24 cellular contexts compared by ENCODE assay signal in genomic region chr4:152806492-152807125, GRCh38. TPM values are rescaled to one million over a fixed set of nuclear protein-coding genes. Genes with fewer than 3 reads are reported as not detected.
A peak's percentile ranks its signal among the peaks of the same experiment; 100 is the strongest.
DNase-seq lines count a peak whose midpoint lies in the region; ATAC-seq, FAIRE-seq and TF ChIP-seq lines count a peak whose summit lies in the region.
"Had no signal": no experiment of that assay in that cellular context is flagged by ENCODE, and none has a peak within 500 bp of the region (broad histone marks: within the 10 kb centered on the region; RNA-seq: fewer than 3 reads in every experiment).

No MANE protein-coding gene starts in this region.

- H3K9me1 ChIP-seq in keratinocyte (ENCODE audit: control insufficient read depth, extremely low read depth, insufficient read depth, low read length), result no peaks in the 10 kb centered on the region

- H3K27ac ChIP-seq in keratinocyte (ENCODE audit: control insufficient read depth, insufficient read depth, low read length), result no peak overlapping the region
- H3K27ac ChIP-seq: foreskin keratinocyte, neural progenitor cell, psoas muscle, SJCRH30, vagina had no signal

- H3K36me3 Mint-ChIP-seq in activated naive CD4-positive, alpha-beta T cell treated with anti-CD3 and anti-CD28 coated beads, Interleukin-2, amount 50 U/mL, for 72 hours, result peaks cover 5 to 28% of the 10 kb centered on the region in 2 donors
- peaks cover 22% of the 10 kb centered on the region for H3K36me3 Mint-ChIP-seq in activated T-helper 17 cell treated with anti-CD3 and anti-CD28 coated beads, Interleukin-2, amount 50 U/mL, for 72 hours (ENCODE audit: low read depth)

- peaks cover 2% of the 10 kb centered on the region for H4K20me1 ChIP-seq in keratinocyte (ENCODE audit: control insufficient read depth, extremely low read depth, insufficient read depth, low read length)

- no peak overlapping the region for H3K9ac ChIP-seq in keratinocyte (ENCODE audit: control insufficient read depth, extremely low read depth, insufficient read depth, low read length)
- H3K9ac ChIP-seq: neural progenitor cell had no signal

- no peaks in the 10 kb centered on the region for H3K27me3 ChIP-seq in keratinocyte (ENCODE audit: control insufficient read depth, extremely low read depth, insufficient read depth, low read length)
- H3K27me3 ChIP-seq: foreskin keratinocyte, neural progenitor cell, SJCRH30, vagina had no signal

- dilution Hi-C loops in keratinocyte (cut with MboI; ENCODE audit: extremely low pct_ligation_motif_present, low sequenced_read_pairs), result no loop called here

- H3K4me3 Mint-ChIP-seq in activated T-helper 17 cell treated with anti-CD3 and anti-CD28 coated beads, Interleukin-2, amount 50 U/mL, for 72 hours, result no peak overlapping the region
- H3K4me3 Mint-ChIP-seq: neural progenitor cell had no signal

- peak; percentile 68 for FAIRE-seq in keratinocyte (lab: Jason Lieb, UNC)

- H3K4me2 ChIP-seq in keratinocyte (ENCODE audit: control insufficient read depth, extremely low read depth, insufficient read depth, low read depth, low read length), result no peak overlapping the region
- H3K4me2 ChIP-seq: neural progenitor cell, smooth muscle cell had no signal

- TF ChIP-seq CTCF in keratinocyte (optimal IDR thresholded peaks at IDR 0.05 in 1 of 3, IDR thresholded peaks at IDR 0.05 in 1 of 3, conservative IDR thresholded peaks at IDR 0.05 in 1 of 3; ENCODE audit: extremely low read depth in 1 of 3, insufficient read depth in 2 of 3, low read length in 3 of 3), result no peak

- H3K27ac Mint-ChIP-seq in activated naive CD4-positive, alpha-beta T cell treated with anti-CD3 and anti-CD28 coated beads, Interleukin-2, amount 50 U/mL, for 72 hours, result no peak overlapping the region
- H3K27ac Mint-ChIP-seq in activated T-helper 17 cell treated with anti-CD3 and anti-CD28 coated beads, Interleukin-2, amount 50 U/mL, for 72 hours, result no peak overlapping the region

- peak; percentile 45 to 73 for ATAC-seq in activated naive CD4-positive, alpha-beta T cell treated with anti-CD3 and anti-CD28 coated beads, Interleukin-2, amount 50 U/mL, for 72 hours
- peak; percentile 42 for ATAC-seq in activated T-helper 17 cell treated with anti-CD3 and anti-CD28 coated beads, Interleukin-2, amount 50 U/mL, for 72 hours (replicated peaks)
- no peak for ATAC-seq in GM18867 (IDR thresholded peaks at IDR 0.05; ENCODE audit: unreplicated experiment)
- ATAC-seq in activated CD4-positive, CD25-positive, alpha-beta regulatory T cell treated with anti-CD3 and anti-CD28 coated beads, Interleukin-2, amount 50 U/mL, for 24 hours, result no peak
- ATAC-seq: psoas muscle had no signal

- peaks cover 9% of the 10 kb centered on the region for H3K4me1 ChIP-seq in keratinocyte (ENCODE audit: control insufficient read depth, extremely low read depth, insufficient read depth, low read length)
- H3K4me1 ChIP-seq: foreskin keratinocyte, neural progenitor cell, SJCRH30, vagina had no signal

- H3K27me3 Mint-ChIP-seq in activated T-helper 17 cell treated with anti-CD3 and anti-CD28 coated beads, Interleukin-2, amount 50 U/mL, for 72 hours, result no peaks in the 10 kb centered on the region
- H3K27me3 Mint-ChIP-seq: CD4-positive, alpha-beta memory T cell; IgD-negative memory B cell had no signal

- H3K4me3 ChIP-seq in keratinocyte (ENCODE audit: control insufficient read depth in 2 of 3, extremely low read depth in 1 of 3, insufficient read depth in 2 of 3, low read depth in 1 of 3, low read length in 3 of 3), result no peak overlapping the region
- H3K4me3 ChIP-seq: neural progenitor cell, psoas muscle, SJCRH30, smooth muscle cell, vagina had no signal

- H3K9me3 Mint-ChIP-seq in activated naive CD4-positive, alpha-beta T cell treated with anti-CD3 and anti-CD28 coated beads, Interleukin-2, amount 50 U/mL, for 72 hours, result peaks cover 0 to 4% of the 10 kb centered on the region in 2 donors
- H3K9me3 Mint-ChIP-seq in activated T-helper 17 cell treated with anti-CD3 and anti-CD28 coated beads, Interleukin-2, amount 50 U/mL, for 72 hours, result no peaks in the 10 kb centered on the region

- no peaks in the 10 kb centered on the region for H3K9me3 ChIP-seq in keratinocyte (ENCODE audit: control insufficient read depth, low read depth, low read length)
- H3K9me3 ChIP-seq: psoas muscle, SJCRH30, vagina had no signal

- peaks cover 32% of the 10 kb centered on the region for H3K79me2 ChIP-seq in keratinocyte (ENCODE audit: control insufficient read depth, insufficient read depth, low read length)

- no peak overlapping the region for H2AFZ ChIP-seq in keratinocyte (ENCODE audit: control insufficient read depth, low read length)
- H2AFZ ChIP-seq: neural progenitor cell had no signal

- DNase-seq in activated naive CD4-positive, alpha-beta T cell treated with anti-CD3 and anti-CD28 coated beads, Interleukin-2, amount 50 U/mL, for 72 hours (ENCODE audit: low spot score in 2 of 2), result no peak
- no peak for DNase-seq in activated naive CD4-positive, alpha-beta T cell (lab: John Stamatoyannopoulos, UW)
- DNase-seq in keratinocyte (ENCODE audit: low read depth, low spot score) (no peak), DMS 273 treated with DMSO at 0.1 percent for 48 hours (lab: John Stamatoyannopoulos, UW) (no peak), islet precursor cell (no peak)
- DNase-seq: activated gamma-delta T cell treated with Interleukin-2 at 50 U/mL for 16 hours; left cardiac atrium; NCI-H1694 treated with DMSO at 0.1 percent for 48 hours; NCI-H2227 treated with DMSO at 0.1 percent for 48 hours; NCI-H774; psoas muscle; SJCRH30; stimulated activated CD4-positive, alpha-beta T cell treated with anti-CD3 and anti-CD28 coated beads, Interleukin-4, amount 100 ng/mL, for 24 hours; substantia nigra had no signal

- H3K36me3 ChIP-seq in keratinocyte (ENCODE audit: control insufficient read depth in 2 of 2, extremely low read depth in 1 of 2, insufficient read depth in 2 of 2, low read length in 2 of 2), result no peaks in the 10 kb centered on the region
- H3K36me3 ChIP-seq: neural progenitor cell, SJCRH30, vagina had no signal

- peaks cover 12% of the 10 kb centered on the region for H3K4me1 Mint-ChIP-seq in activated T-helper 17 cell treated with anti-CD3 and anti-CD28 coated beads, Interleukin-2, amount 50 U/mL, for 72 hours
- H3K4me1 Mint-ChIP-seq: neural progenitor cell had no signal

RNA-seq across cellular contexts. Expression of gene ARFIP1, which starts 26.9 kb away (rescaled TPM):
- total RNA-seq in activated naive CD4-positive, alpha-beta T cell treated with anti-CD3 and anti-CD28 coated beads, Interleukin-2, amount 50 U/mL, for 72 hours, result 10 to 100 TPM in 1 of 2 donors, 1 to 10 TPM in 1; 9.0 to 12.1 TPM
- total RNA-seq in activated T-helper 17 cell treated with anti-CD3 and anti-CD28 coated beads, Interleukin-2, amount 50 U/mL, for 72 hours, result 10 to 100 TPM; 11.4 to 14.0 TPM
- polyA plus RNA-seq in keratinocyte, result 23.5 to 44.4 TPM (median 28.2 TPM) in 3 replicates
- polyA plus RNA-seq in keratinocyte (2011; ENCODE audit: low read depth), result 13.7 TPM
- polyA plus RNA-seq in keratinocyte (2011; cell fraction: cytosol; rRNA removed), result 18.6 and 35.5 TPM in 2 replicates
- polyA plus RNA-seq in keratinocyte (2011; cell fraction: nucleus; rRNA removed), result 34.0 and 42.9 TPM in 2 replicates
- polyA plus RNA-seq in keratinocyte (2012; ENCODE audit: low replicate concordance), result 22.1 and 24.0 TPM in 2 replicates
- 5.1 to 23.7 TPM (median 18.7 TPM) in 3 replicates for polyA minus RNA-seq in keratinocyte
- 25.3 TPM for polyA minus RNA-seq in keratinocyte (2011; cell fraction: cytosol; rRNA and poly(A)+ RNA removed)
- 20.8 and 45.2 TPM in 2 replicates for polyA minus RNA-seq in keratinocyte (2011; cell fraction: nucleus; rRNA and poly(A)+ RNA removed)

RNA-seq across cellular contexts. Expression of gene TIGD4, which starts 27.1 kb away (rescaled TPM):
- total RNA-seq in activated naive CD4-positive, alpha-beta T cell treated with anti-CD3 and anti-CD28 coated beads, Interleukin-2, amount 50 U/mL, for 72 hours, result under 1 TPM in 1 of 2 donors, not detected in 1; 0.23 TPM
- total RNA-seq in activated T-helper 17 cell treated with anti-CD3 and anti-CD28 coated beads, Interleukin-2, amount 50 U/mL, for 72 hours, result under 1 TPM in 1 of 2 donors, not detected in 1; 0.21 TPM
- polyA plus RNA-seq in keratinocyte, result 0.10 to 0.21 TPM (median 0.12 TPM) in 3 replicates
- polyA plus RNA-seq in keratinocyte (2011; ENCODE audit: low read depth), result 0.17 TPM
- 0.06 and 0.13 TPM in 2 replicates for polyA plus RNA-seq in keratinocyte (2011; cell fraction: cytosol; rRNA removed)
- 0.23 and 0.27 TPM in 2 replicates for polyA plus RNA-seq in keratinocyte (2011; cell fraction: nucleus; rRNA removed)
- 0.08 and 0.18 TPM in 2 replicates for polyA plus RNA-seq in keratinocyte (2012; ENCODE audit: low replicate concordance)
- polyA minus RNA-seq in keratinocyte, result 0.06 to 0.20 TPM in 2 of 3 replicates, not detected in the other
- polyA minus RNA-seq in keratinocyte (2011; cell fraction: cytosol; rRNA and poly(A)+ RNA removed), result not detected
- polyA minus RNA-seq in keratinocyte (2011; cell fraction: nucleus; rRNA and poly(A)+ RNA removed), result 0.39 TPM in 1 of 2 replicates, not detected in the other
- polyA plus RNA-seq: AG04450; CD4-positive, alpha-beta memory T cell had no signal

Comparison
In these comparisons a context has a peak if more than half of its experiments do, and no peak if none do; other contexts are left out.
1. ATAC-seq: peak in activated naive CD4-positive, alpha-beta T cell treated with anti-CD3 and anti-CD28 coated beads, Interleukin-2, amount 50 U/mL, for 72 hours (2 of 2) and activated T-helper 17 cell treated with anti-CD3 and anti-CD28 coated beads, Interleukin-2, amount 50 U/mL, for 72 hours (single experiment); none in GM18867 (single experiment) and activated CD4-positive, CD25-positive, alpha-beta regulatory T cell treated with anti-CD3 and anti-CD28 coated beads, Interleukin-2, amount 50 U/mL, for 24 hours (0 of 2).